Comparison of ENCODE assay signal across 1 cellular context in the genomic region with DNA sequence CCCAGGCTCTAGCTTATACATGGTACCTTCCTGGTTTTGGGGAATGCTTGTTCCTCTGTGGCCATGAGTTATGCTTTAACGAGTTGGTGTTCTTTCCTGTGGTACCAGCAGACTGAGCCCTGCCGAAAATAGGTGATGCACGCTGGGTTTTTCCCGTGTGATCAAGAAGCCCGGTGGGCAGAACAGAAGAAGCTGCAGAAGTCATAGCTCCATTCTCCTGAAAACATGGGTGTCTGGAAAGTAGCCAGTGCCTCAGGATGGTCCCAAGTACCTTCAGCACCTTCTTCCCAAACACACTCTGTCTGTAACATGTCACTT.
TF ChIP-seq lines count a peak whose summit lies in the region.

No MANE protein-coding gene starts in this region.

TF ChIP-seq in HCT116, 20 proteins besides CTCF, POLR2A, EP300 and RAD21 (continued from another document):
- TF ChIP-seq ELF1 (IDR thresholded peaks at IDR 0.05; ENCODE audit: borderline replicate concordance, low read depth) (no peak), SP1 (IDR thresholded peaks at IDR 0.05; ENCODE audit: low read depth) (no peak), ZFX (IDR thresholded peaks at IDR 0.05) (no peak), ZNF274 (IDR thresholded peaks at IDR 0.05; ENCODE audit: low read depth, low read length) (no peak), SRF (IDR thresholded peaks at IDR 0.05; ENCODE audit: low read depth) (no peak), JUND (IDR thresholded peaks at IDR 0.05) (no peak), POLR2AphosphoS5 (IDR thresholded peaks at IDR 0.05; ENCODE audit: low read depth, low read length) (no peak)
- TF ChIP-seq, protein P1, sequence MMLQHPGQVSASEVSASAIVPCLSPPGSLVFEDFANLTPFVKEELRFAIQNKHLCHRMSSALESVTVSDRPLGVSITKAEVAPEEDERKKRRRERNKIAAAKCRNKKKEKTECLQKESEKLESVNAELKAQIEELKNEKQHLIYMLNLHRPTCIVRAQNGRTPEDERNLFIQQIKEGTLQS (IDR thresholded peaks at IDR 0.05), result no peak
